ENCODE assay signal across 12 cellular contexts in genomic region chr21:45894107-45894810, GRCh38.
A peak's percentile ranks its signal among the peaks of the same experiment; 100 is the strongest.
DNase-seq lines count a peak whose midpoint lies in the region; TF ChIP-seq lines count a peak whose summit lies in the region.
"Had no signal": no experiment of that assay in that cellular context is flagged by ENCODE, and none has a peak within 500 bp of the region (broad histone marks: within the 10 kb centered on the region; RNA-seq: fewer than 3 reads in every experiment).

No MANE protein-coding gene starts in this region.

- no peak overlapping the region for H4K8ac ChIP-seq in neuronal stem cell (ENCODE audit: low read depth, low read length)

- no peak overlapping the region for H2BK120ac ChIP-seq in neuronal stem cell (ENCODE audit: low read depth, low read length)

- intact Hi-C loops in lower leg skin (cut with DNase I; ENCODE audit: low total_unique reads) (no loop called here), stomach (cut with DNase I; ENCODE audit: low total_unique reads) (no loop called here)

- H3K27ac ChIP-seq in neuronal stem cell (replicated peaks; ENCODE audit: low read length) (no peak overlapping the region), stomach (peak overlapping the region in 1 of 5 donors; percentile 34)
- H3K27ac ChIP-seq: C4-2B, HL-60, upper lobe of right lung had no signal

- H3K4me1 ChIP-seq in BE2C: peaks cover 18% of the 10 kb centered on the region
- peaks cover 4 to 12% of the 10 kb centered on the region in 2 donors for H3K4me1 ChIP-seq in neuronal stem cell (ENCODE audit: control insufficient read depth in 2 of 2, insufficient read depth in 1 of 2, low read depth in 1 of 2, low read length in 2 of 2)
- H3K4me1 ChIP-seq in stomach: peaks cover 6 to 36% (median 12%) of the 10 kb centered on the region in 4 donors
- H3K4me1 ChIP-seq: upper lobe of right lung had no signal

- TF ChIP-seq EP300 in stomach (IDR thresholded peaks at IDR 0.05): no peak

- no peak overlapping the region for H2BK15ac ChIP-seq in neuronal stem cell (ENCODE audit: low read length)

- no peak for TF ChIP-seq POLR2A in lower leg skin (IDR thresholded peaks at IDR 0.05)
- TF ChIP-seq POLR2A in stomach (IDR thresholded peaks at IDR 0.05): no peak

- no peak overlapping the region for H3K4me2 ChIP-seq in neuronal stem cell (ENCODE audit: insufficient read depth, low read length, poor library complexity, severe bottlenecking)

- no peak overlapping the region for H2AK5ac ChIP-seq in neuronal stem cell (ENCODE audit: low read depth, low read length)

- H3K36me3 ChIP-seq in BE2C: no peaks in the 10 kb centered on the region; the same call in none of the 2 replicates
- no peaks in the 10 kb centered on the region for H3K36me3 ChIP-seq in neuronal stem cell (replicated peaks in 1 of 2; ENCODE audit: control insufficient read depth in 2 of 2, insufficient read depth in 2 of 2, low read length in 2 of 2)
- H3K36me3 ChIP-seq in stomach: no peaks in the 10 kb centered on the region
- H3K36me3 ChIP-seq: upper lobe of right lung had no signal

- H3K9me3 ChIP-seq in BE2C (no peaks in the 10 kb centered on the region), neuronal stem cell (replicated peaks in 1 of 2; ENCODE audit: control insufficient read depth in 2 of 2, insufficient read depth in 1 of 2, low read depth in 1 of 2, low read length in 2 of 2) (no peaks in the 10 kb centered on the region), stomach (no peaks in the 10 kb centered on the region)
- H3K9me3 ChIP-seq: upper lobe of right lung had no signal

- no peak overlapping the region for H4K91ac ChIP-seq in neuronal stem cell (ENCODE audit: low read depth, low read length, poor library complexity)

- H3K18ac ChIP-seq in neuronal stem cell (ENCODE audit: low read length): peak overlapping the region; percentile 31

- H3K4ac ChIP-seq in neuronal stem cell (ENCODE audit: low read length): no peak overlapping the region

- H3K9ac ChIP-seq in neuronal stem cell (ENCODE audit: low read depth, low read length, poor library complexity): peak overlapping the region; percentile 4

- H3K4me3 ChIP-seq in BE2C (ENCODE audit: low read depth, low read length) (no peak overlapping the region), fibroblast of mammary gland (ENCODE audit: control insufficient read depth, low read depth, low read length) (no peak overlapping the region), neuronal stem cell (ENCODE audit: low read length in 2 of 2) (no peak overlapping the region), lower leg skin (ENCODE audit: low read depth, poor library complexity, severe bottlenecking) (no peak overlapping the region), stomach (no peak overlapping the region)
- H3K4me3 ChIP-seq: upper lobe of right lung had no signal

- DNase-seq in BE2C (peak; percentile 31), fibroblast of mammary gland (ENCODE audit: low read depth) (peak; percentile 87), neuronal stem cell (ENCODE audit: low spot score) (no peak), NCI-H774 (lab: John Stamatoyannopoulos, UW) (no peak), lower leg skin (ENCODE audit: low spot score in 2 of 2) (no peak), stomach (no peak)
- DNase-seq in activated T-cell treated with anti-CD3 and anti-CD28 coated beads, Interleukin-2, amount 50 U/mL, for 1 hour: no peak
- DNase-seq: NCI-H1417 treated with DMSO at 0.1 percent for 48 hours, upper lobe of right lung had no signal

- no peaks in the 10 kb centered on the region for H3K79me1 ChIP-seq in neuronal stem cell (ENCODE audit: low read depth, low read length)

- WGBS in neuronal stem cell (ENCODE audit: extremely low coverage in 2 of 2, insufficient read length in 2 of 2, insufficient replicate concordance in 1 of 2), 2 donors: no CpG with 5 or more reads among the region's 15 CpGs
- 48 to 70% methylated on average over 14 to 15 of the region's 15 CpGs for WGBS in lower leg skin, 2 donors
- WGBS in stomach, 5 donors: 59 to 71% (median 62%) methylated on average over 13 to 15 of the region's 15 CpGs

- H3K14ac ChIP-seq in neuronal stem cell (ENCODE audit: low read length): peak overlapping the region; percentile 22

- H3K27me3 ChIP-seq in BE2C: no peaks in the 10 kb centered on the region
- peaks cover 0 to 35% (median 0%) of the 10 kb centered on the region in 3 experiments for H3K27me3 ChIP-seq in neuronal stem cell (ENCODE audit: control insufficient read depth in 3 of 3, insufficient read depth in 3 of 3, low read depth in 1 of 3, low read length in 3 of 3)
- H3K27me3 ChIP-seq in stomach: peaks cover 0 to 12% (median 7%) of the 10 kb centered on the region in 3 donors
- H3K27me3 ChIP-seq: upper lobe of right lung had no signal

- no peak overlapping the region for H2BK12ac ChIP-seq in neuronal stem cell (ENCODE audit: low read length)

- H2BK5ac ChIP-seq in neuronal stem cell (ENCODE audit: low read length): no peak overlapping the region

- H3K23ac ChIP-seq in neuronal stem cell (ENCODE audit: low read depth, low read length, poor library complexity): no peak overlapping the region

- H2AFZ ChIP-seq in neuronal stem cell (ENCODE audit: low read length): no peak overlapping the region

- TF ChIP-seq CTCF in BE2C (IDR thresholded peaks at IDR 0.05; ENCODE audit: low read depth, low read length): no peak
- no peak for TF ChIP-seq CTCF in fibroblast of mammary gland (conservative IDR thresholded peaks at IDR 0.05; ENCODE audit: control insufficient read depth, insufficient read depth, low read depth, low read length)
- TF ChIP-seq CTCF in lower leg skin (IDR thresholded peaks at IDR 0.05): no peak
- no peak for TF ChIP-seq CTCF in stomach (IDR thresholded peaks at IDR 0.05)

TF ChIP-seq in PFSK-1, 5 proteins besides CTCF, POLR2A, EP300 and RAD21:
- TF ChIP-seq FOXP2 (optimal IDR thresholded peaks at IDR 0.05; ENCODE audit: borderline replicate concordance, extremely low read depth, extremely low read length, insufficient read depth) (no peak), REST (IDR thresholded peaks at IDR 0.05; ENCODE audit: insufficient read depth in 1 of 2, low read depth in 2 of 2, low read length in 2 of 2) (peak; percentile 60 to 81; a peak in 3 of 4 replicates)

Comparison
In these comparisons a context has a peak if more than half of its experiments do, and no peak if none do; other contexts are left out.
1. DNase-seq: peak in BE2C (single experiment) and fibroblast of mammary gland (single experiment); none in neuronal stem cell (single experiment), NCI-H774 (single experiment), lower leg skin (0 of 2), activated T-cell treated with anti-CD3 and anti-CD28 coated beads, Interleukin-2, amount 50 U/mL, for 1 hour (single experiment) and stomach (single experiment).